In the genomic region with DNA sequence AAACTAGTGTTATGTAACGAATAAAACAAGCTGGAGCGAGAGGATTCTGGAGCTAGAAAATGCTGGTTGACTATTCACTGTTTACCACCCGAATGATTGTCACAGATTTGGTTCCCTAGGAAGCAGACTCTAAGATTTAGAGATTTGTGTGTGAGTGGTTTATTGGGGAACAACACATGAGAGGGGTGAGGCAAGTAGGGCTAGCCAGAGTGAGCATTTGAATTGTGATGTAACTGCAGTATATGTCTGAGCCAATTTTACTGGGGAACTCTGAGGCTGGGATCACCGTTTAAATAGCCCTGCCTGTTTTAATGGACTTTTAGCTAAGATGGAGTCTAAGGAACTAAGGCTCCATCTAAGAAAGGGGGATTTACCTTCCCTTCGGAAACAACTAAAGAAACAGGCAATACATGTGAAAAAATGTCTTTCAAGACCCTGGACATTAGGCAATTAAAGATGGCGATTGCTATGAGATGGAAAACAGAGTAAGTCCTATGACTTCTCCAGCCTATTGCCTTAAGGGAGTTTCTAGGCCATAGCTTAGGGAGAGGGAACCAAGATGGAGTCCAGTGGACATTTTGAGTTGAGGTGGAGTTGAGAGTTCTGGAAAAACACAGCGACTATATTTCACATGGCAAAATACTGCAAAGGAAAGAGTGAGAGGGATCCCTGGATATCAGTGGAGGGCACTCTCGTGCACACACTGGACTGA, we compare ENCODE assay signal across 1 cellular context.
TF ChIP-seq lines count a peak whose summit lies in the region.

No MANE protein-coding gene starts in this region.

TF ChIP-seq in H1, 55 proteins besides CTCF, POLR2A, EP300 and RAD21:
- TF ChIP-seq SP1 (IDR thresholded peaks at IDR 0.05; ENCODE audit: low read depth, low read length) (no peak), CREB1 (IDR thresholded peaks at IDR 0.05) (no peak), TCF12 (IDR thresholded peaks at IDR 0.05; ENCODE audit: low read depth, low read length) (no peak), CEBPB (IDR thresholded peaks at IDR 0.05; ENCODE audit: low read depth, low read length) (no peak), HDAC6 (IDR thresholded peaks at IDR 0.05; ENCODE audit: low read depth, low read length) (no peak), NANOG (IDR thresholded peaks at IDR 0.05; ENCODE audit: insufficient read depth, low read depth, low read length, poor library complexity, severe bottlenecking) (no peak), JUN (IDR thresholded peaks at IDR 0.05; ENCODE audit: low read depth, low read length) (no peak), PHF8 (conservative IDR thresholded peaks at IDR 0.05; ENCODE audit: low read depth, low read length) (no peak), FOSL1 (IDR thresholded peaks at IDR 0.05; ENCODE audit: insufficient read depth, low read depth, low read length) (no peak), JUND (IDR thresholded peaks at IDR 0.05; ENCODE audit: low read length) (no peak), TAF7 (optimal IDR thresholded peaks at IDR 0.05; ENCODE audit: borderline replicate concordance, low read depth, low read length) (no peak), EZH2 (IDR thresholded peaks at IDR 0.05; ENCODE audit: low read depth, low read length, severe bottlenecking) (no peak), BCL11A (IDR thresholded peaks at IDR 0.05; ENCODE audit: low read depth in 2 of 2, low read length in 2 of 2) (no peak), MAFK (IDR thresholded peaks at IDR 0.05; ENCODE audit: low read depth, low read length) (no peak), RXRA (IDR thresholded peaks at IDR 0.05; ENCODE audit: insufficient read depth, low read depth, low read length) (no peak), ZNF274 (IDR thresholded peaks at IDR 0.05; ENCODE audit: borderline replicate concordance, extremely low read depth, low read length) (no peak)
- TF ChIP-seq, protein P1, sequence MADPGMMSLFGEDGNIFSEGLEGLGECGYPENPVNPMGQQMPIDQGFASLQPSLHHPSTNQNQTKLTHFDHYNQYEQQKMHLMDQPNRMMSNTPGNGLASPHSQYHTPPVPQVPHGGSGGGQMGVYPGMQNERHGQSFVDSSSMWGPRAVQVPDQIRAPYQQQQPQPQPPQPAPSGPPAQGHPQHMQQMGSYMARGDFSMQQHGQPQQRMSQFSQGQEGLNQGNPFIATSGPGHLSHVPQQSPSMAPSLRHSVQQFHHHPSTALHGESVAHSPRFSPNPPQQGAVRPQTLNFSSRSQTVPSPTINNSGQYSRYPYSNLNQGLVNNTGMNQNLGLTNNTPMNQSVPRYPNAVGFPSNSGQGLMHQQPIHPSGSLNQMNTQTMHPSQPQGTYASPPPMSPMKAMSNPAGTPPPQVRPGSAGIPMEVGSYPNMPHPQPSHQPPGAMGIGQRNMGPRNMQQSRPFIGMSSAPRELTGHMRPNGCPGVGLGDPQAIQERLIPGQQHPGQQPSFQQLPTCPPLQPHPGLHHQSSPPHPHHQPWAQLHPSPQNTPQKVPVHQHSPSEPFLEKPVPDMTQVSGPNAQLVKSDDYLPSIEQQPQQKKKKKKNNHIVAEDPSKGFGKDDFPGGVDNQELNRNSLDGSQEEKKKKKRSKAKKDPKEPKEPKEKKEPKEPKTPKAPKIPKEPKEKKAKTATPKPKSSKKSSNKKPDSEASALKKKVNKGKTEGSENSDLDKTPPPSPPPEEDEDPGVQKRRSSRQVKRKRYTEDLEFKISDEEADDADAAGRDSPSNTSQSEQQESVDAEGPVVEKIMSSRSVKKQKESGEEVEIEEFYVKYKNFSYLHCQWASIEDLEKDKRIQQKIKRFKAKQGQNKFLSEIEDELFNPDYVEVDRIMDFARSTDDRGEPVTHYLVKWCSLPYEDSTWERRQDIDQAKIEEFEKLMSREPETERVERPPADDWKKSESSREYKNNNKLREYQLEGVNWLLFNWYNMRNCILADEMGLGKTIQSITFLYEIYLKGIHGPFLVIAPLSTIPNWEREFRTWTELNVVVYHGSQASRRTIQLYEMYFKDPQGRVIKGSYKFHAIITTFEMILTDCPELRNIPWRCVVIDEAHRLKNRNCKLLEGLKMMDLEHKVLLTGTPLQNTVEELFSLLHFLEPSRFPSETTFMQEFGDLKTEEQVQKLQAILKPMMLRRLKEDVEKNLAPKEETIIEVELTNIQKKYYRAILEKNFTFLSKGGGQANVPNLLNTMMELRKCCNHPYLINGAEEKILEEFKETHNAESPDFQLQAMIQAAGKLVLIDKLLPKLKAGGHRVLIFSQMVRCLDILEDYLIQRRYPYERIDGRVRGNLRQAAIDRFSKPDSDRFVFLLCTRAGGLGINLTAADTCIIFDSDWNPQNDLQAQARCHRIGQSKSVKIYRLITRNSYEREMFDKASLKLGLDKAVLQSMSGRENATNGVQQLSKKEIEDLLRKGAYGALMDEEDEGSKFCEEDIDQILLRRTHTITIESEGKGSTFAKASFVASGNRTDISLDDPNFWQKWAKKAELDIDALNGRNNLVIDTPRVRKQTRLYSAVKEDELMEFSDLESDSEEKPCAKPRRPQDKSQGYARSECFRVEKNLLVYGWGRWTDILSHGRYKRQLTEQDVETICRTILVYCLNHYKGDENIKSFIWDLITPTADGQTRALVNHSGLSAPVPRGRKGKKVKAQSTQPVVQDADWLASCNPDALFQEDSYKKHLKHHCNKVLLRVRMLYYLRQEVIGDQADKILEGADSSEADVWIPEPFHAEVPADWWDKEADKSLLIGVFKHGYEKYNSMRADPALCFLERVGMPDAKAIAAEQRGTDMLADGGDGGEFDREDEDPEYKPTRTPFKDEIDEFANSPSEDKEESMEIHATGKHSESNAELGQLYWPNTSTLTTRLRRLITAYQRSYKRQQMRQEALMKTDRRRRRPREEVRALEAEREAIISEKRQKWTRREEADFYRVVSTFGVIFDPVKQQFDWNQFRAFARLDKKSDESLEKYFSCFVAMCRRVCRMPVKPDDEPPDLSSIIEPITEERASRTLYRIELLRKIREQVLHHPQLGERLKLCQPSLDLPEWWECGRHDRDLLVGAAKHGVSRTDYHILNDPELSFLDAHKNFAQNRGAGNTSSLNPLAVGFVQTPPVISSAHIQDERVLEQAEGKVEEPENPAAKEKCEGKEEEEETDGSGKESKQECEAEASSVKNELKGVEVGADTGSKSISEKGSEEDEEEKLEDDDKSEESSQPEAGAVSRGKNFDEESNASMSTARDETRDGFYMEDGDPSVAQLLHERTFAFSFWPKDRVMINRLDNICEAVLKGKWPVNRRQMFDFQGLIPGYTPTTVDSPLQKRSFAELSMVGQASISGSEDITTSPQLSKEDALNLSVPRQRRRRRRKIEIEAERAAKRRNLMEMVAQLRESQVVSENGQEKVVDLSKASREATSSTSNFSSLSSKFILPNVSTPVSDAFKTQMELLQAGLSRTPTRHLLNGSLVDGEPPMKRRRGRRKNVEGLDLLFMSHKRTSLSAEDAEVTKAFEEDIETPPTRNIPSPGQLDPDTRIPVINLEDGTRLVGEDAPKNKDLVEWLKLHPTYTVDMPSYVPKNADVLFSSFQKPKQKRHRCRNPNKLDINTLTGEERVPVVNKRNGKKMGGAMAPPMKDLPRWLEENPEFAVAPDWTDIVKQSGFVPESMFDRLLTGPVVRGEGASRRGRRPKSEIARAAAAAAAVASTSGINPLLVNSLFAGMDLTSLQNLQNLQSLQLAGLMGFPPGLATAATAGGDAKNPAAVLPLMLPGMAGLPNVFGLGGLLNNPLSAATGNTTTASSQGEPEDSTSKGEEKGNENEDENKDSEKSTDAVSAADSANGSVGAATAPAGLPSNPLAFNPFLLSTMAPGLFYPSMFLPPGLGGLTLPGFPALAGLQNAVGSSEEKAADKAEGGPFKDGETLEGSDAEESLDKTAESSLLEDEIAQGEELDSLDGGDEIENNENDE (IDR thresholded peaks at IDR 0.05; ENCODE audit: insufficient replicate concordance, low read length) = no peak
- TF ChIP-seq, protein P2, sequence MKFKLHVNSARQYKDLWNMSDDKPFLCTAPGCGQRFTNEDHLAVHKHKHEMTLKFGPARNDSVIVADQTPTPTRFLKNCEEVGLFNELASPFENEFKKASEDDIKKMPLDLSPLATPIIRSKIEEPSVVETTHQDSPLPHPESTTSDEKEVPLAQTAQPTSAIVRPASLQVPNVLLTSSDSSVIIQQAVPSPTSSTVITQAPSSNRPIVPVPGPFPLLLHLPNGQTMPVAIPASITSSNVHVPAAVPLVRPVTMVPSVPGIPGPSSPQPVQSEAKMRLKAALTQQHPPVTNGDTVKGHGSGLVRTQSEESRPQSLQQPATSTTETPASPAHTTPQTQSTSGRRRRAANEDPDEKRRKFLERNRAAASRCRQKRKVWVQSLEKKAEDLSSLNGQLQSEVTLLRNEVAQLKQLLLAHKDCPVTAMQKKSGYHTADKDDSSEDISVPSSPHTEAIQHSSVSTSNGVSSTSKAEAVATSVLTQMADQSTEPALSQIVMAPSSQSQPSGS (IDR thresholded peaks at IDR 0.05; ENCODE audit: low read length) = no peak
